In the genomic region with DNA sequence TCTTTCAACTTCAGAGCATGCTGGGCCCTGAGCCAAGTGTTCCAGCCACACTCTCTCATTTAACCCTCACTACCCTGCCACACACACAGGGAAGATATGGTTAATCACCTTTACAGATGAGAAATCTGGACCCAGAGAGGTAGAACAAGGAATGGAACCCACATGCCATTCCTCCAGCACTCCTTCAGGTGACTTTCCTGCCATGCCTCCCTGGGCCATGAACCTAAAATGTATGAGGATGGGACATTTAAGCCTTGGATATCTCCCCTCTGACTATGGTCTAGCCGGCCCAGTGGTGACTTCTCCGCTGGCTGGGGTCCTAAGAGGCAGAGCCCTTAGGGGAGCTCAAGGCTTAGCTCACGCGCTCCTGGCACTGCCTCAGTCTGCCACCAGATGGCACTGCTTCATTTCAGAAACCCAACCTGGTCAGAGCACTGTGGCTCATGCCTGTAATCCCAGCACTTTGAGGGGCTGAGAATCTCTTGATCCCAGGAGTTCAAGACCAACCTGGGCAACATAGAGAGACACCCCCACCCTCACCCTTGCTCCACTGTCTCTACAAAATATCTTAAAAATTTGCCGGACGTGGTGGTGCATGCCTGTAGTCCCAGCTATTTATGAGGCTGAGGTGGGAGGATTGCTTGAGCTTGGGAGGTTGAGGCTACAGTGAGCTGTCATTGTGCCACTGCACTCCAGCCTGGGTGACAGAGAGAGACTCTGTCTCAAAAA, we compare ENCODE assay signal across 8 cellular contexts. TPM values are rescaled to one million over a fixed set of nuclear protein-coding genes. Genes with fewer than 3 reads are reported as not detected.
DNase-seq lines count a peak whose midpoint lies in the region; ATAC-seq and TF ChIP-seq lines count a peak whose summit lies in the region.

No MANE protein-coding gene starts in this region.

- peak overlapping the region; percentile 97 for H3K27ac Mint-ChIP-seq in activated CD4-positive, alpha-beta T cell treated with anti-CD3 and anti-CD28 coated beads, Interleukin-2, amount 10 ng/mL, durations not matched to agents 24 days and 14 days

- H3K4me3 ChIP-seq in BE2C (ENCODE audit: low read depth, low read length) (no peak overlapping the region), choroid plexus epithelial cell (ENCODE audit: low read depth, low read length) (no peak overlapping the region), left lung (no peak overlapping the region)

- H3K4me3 Mint-ChIP-seq in activated CD4-positive, alpha-beta T cell treated with anti-CD3 and anti-CD28 coated beads, Interleukin-2, amount 10 ng/mL, durations not matched to agents 24 days and 14 days = peak overlapping the region; percentile 49

- peaks cover 2% of the 10 kb centered on the region for H3K27me3 Mint-ChIP-seq in activated CD4-positive, alpha-beta T cell treated with anti-CD3 and anti-CD28 coated beads, Interleukin-2, amount 10 ng/mL, durations not matched to agents 24 days and 14 days

- TF ChIP-seq CTCF in BE2C (IDR thresholded peaks at IDR 0.05; ENCODE audit: low read depth, low read length) (peak; percentile 78), choroid plexus epithelial cell (conservative IDR thresholded peaks at IDR 0.05; ENCODE audit: low read depth, low read length) (peak; percentile 94), left lung (IDR thresholded peaks at IDR 0.05) (peak; percentile 93 to 96)

- H3K9me3 Mint-ChIP-seq in activated CD4-positive, alpha-beta T cell treated with anti-CD3 and anti-CD28 coated beads, Interleukin-2, amount 10 ng/mL, durations not matched to agents 24 days and 14 days = no peaks in the 10 kb centered on the region

- intact Hi-C loops in activated CD4-positive, alpha-beta T cell treated with anti-CD3 and anti-CD28 coated beads, Interleukin-2, amount 10 ng/mL, durations not matched to agents 24 days and 14 days (cut with micrococcal nuclease) = loop anchor here (1.0 to 5.0 kb wide), 7 partner anchors 37 to 555 kb away; partner anchors contain the start of genes DUSP7, PARP3, RAD54L2 and RRP9
- intact Hi-C loops in left lung (cut with DNase I) = loop anchor here in 1 of 2 donors (5.0 to 10.0 kb wide), 3 partner anchors 143 to 303 kb away; no protein-coding TSS in a partner anchor

- H3K4me1 ChIP-seq in BE2C (no peaks in the 10 kb centered on the region), left lung (peaks cover 0 to 21% of the 10 kb centered on the region in 2 donors)

- H3K36me3 ChIP-seq in BE2C (no peaks in the 10 kb centered on the region), left lung (no peaks in the 10 kb centered on the region)

- ATAC-seq in GM21786 (IDR thresholded peaks at IDR 0.05; ENCODE audit: unreplicated experiment) = peak; percentile 25
- ATAC-seq in left lung = peak; percentile 30
- ATAC-seq in GM19023 (IDR thresholded peaks at IDR 0.05; ENCODE audit: unreplicated experiment) = no peak

- peaks cover 17% of the 10 kb centered on the region for H3K4me1 Mint-ChIP-seq in activated CD4-positive, alpha-beta T cell treated with anti-CD3 and anti-CD28 coated beads, Interleukin-2, amount 10 ng/mL, durations not matched to agents 24 days and 14 days

- no peak overlapping the region for H3K27ac ChIP-seq in left lung

- peaks cover 6% of the 10 kb centered on the region for H3K36me3 Mint-ChIP-seq in activated CD4-positive, alpha-beta T cell treated with anti-CD3 and anti-CD28 coated beads, Interleukin-2, amount 10 ng/mL, durations not matched to agents 24 days and 14 days (ENCODE audit: low read depth)

- DNase-seq in BE2C (peak; percentile 71), NCI-H226 (peak; percentile 59), choroid plexus epithelial cell (ENCODE audit: low read depth) (peak; percentile 87), left lung (peak; percentile 75 to 89)
- DNase-seq in activated CD4-positive, alpha-beta T cell treated with anti-CD3 and anti-CD28 coated beads, Interleukin-2, amount 10 ng/mL, durations not matched to agents 24 days and 14 days = peak; percentile 95
- peak; percentile 72 to 76 for DNase-seq in stimulated activated CD4-positive, alpha-beta T cell treated with anti-CD3 and anti-CD28 coated beads, Interleukin-4, amount 100 ng/mL, for 4 hours

- H3K27me3 ChIP-seq in BE2C (no peaks in the 10 kb centered on the region), left lung (no peaks in the 10 kb centered on the region)

- H3K9me3 ChIP-seq in BE2C = no peaks in the 10 kb centered on the region
- H3K9me3 ChIP-seq in left lung = no peaks in the 10 kb centered on the region

RNA-seq across cellular contexts. Expression of gene DCAF1, which starts 2.2 kb away (rescaled TPM):
- 17.5 TPM for polyA plus RNA-seq in BE2C (2012; ENCODE audit: insufficient read depth, insufficient read length, low read depth)
- 48.4 and 49.3 TPM in 2 replicates for total RNA-seq in activated CD4-positive, alpha-beta T cell treated with anti-CD3 and anti-CD28 coated beads, Interleukin-2, amount 10 ng/mL, durations not matched to agents 24 days and 14 days
- total RNA-seq in left lung = 10 to 100 TPM; 18.1 to 20.8 TPM

RNA-seq across cellular contexts. Expression of gene RAD54L2, which starts 36.5 kb away (rescaled TPM):
- 5.2 TPM for polyA plus RNA-seq in BE2C (2012; ENCODE audit: insufficient read depth, insufficient read length, low read depth)
- 43.0 and 44.0 TPM in 2 replicates for total RNA-seq in activated CD4-positive, alpha-beta T cell treated with anti-CD3 and anti-CD28 coated beads, Interleukin-2, amount 10 ng/mL, durations not matched to agents 24 days and 14 days
- 10 to 100 TPM; 20.6 to 22.9 TPM for total RNA-seq in left lung
